25 cellular contexts compared by ENCODE assay signal in the genomic region with DNA sequence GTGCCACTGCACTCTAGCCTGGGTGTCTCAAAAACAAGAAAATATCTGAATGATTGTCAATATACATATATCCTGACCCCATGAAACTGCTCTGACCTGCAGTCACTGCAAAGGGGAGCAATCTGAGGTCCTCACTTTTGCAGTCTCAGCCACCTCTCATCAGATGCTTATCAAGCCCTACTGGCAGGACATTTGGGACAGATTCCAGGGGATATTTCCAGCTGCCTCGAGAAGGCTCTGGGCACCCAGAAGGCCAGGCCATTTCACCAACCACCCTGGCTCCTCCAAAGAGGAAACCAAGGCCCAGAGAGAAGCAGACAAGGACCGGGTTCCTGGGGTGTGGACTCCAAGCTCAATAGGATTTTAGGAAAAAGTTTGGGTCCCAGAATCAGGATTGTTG. TPM values are rescaled to one million over a fixed set of nuclear protein-coding genes. Genes with fewer than 3 reads are reported as not detected.
"Had no signal": no experiment of that assay in that cellular context is flagged by ENCODE, and none has a peak within 500 bp of the region (broad histone marks: within the 10 kb centered on the region; RNA-seq: fewer than 3 reads in every experiment).

No MANE protein-coding gene starts in this region.

- DNase-seq: activated CD4-positive, alpha-beta T cell treated with anti-CD3 and anti-CD28 coated beads for 1 hour; activated CD8-positive, alpha-beta memory T cell treated with anti-CD3 and anti-CD28 coated beads, Interleukin-2, amount 10 ng/mL, durations not matched to agents 7 days and 5 days; activated effector memory CD4-positive, alpha-beta T cell treated with anti-CD3 and anti-CD28 coated beads, Interleukin-2, amount 50 U/mL, for 16 hours; activated T-cell treated with anti-CD3 and anti-CD28 coated beads for 4 hours; aorta; caudate nucleus; effector CD4-positive, alpha-beta T cell; foreskin melanocyte; left lung; naive thymus-derived CD8-positive, alpha-beta T cell; ovary; stimulated activated CD4-positive, alpha-beta T cell treated with anti-CD3 and anti-CD28 coated beads, Interleukin-12 subunit alpha, Interleukin-12 subunit beta, amount 100 ng/mL, for 4 hours; stimulated activated CD4-positive, alpha-beta T cell treated with anti-CD3 and anti-CD28 coated beads, Interleukin-4, amount 100 ng/mL, for 4 hours; stimulated activated naive CD8-positive, alpha-beta T cell treated with anti-CD3 and anti-CD28 coated beads, Interleukin-15, amount 100 ng/mL, for 72 hours; T-helper 9 cell; tibial artery had no signal

- H3K9me3 Mint-ChIP-seq: dendritic cell treated with granulocyte-macrophage colony-stimulating factor and Interleukin-4, amounts not matched to agents 40 ng/mL and 50 ng/mL, for 4 days; naive thymus-derived CD8-positive, alpha-beta T cell; stimulated activated naive CD8-positive, alpha-beta T cell treated with anti-CD3 and anti-CD28 coated beads, Interleukin-15, amount 100 ng/mL, for 72 hours had no signal

- H3K27me3 Mint-ChIP-seq: activated CD8-positive, alpha-beta memory T cell treated with anti-CD3 and anti-CD28 coated beads, Interleukin-2, amount 10 ng/mL, durations not matched to agents 7 days and 5 days; activated naive CD4-positive, alpha-beta T cell treated with anti-CD3 and anti-CD28 coated beads, Interleukin-2, amount 50 U/mL, for 24 hours; brain; dendritic cell treated with granulocyte-macrophage colony-stimulating factor and Interleukin-4, amounts not matched to agents 40 ng/mL and 50 ng/mL, for 4 days; naive thymus-derived CD8-positive, alpha-beta T cell; stimulated activated naive CD8-positive, alpha-beta T cell treated with anti-CD3 and anti-CD28 coated beads, Interleukin-15, amount 100 ng/mL, for 72 hours had no signal

- H3K4me3 ChIP-seq: left lung, lung, ovary, tibial artery had no signal

- H3K36me3 ChIP-seq: left lung, ovary had no signal

- FAIRE-seq: endometrium had no signal

- H3K4me3 Mint-ChIP-seq: activated CD8-positive, alpha-beta memory T cell treated with anti-CD3 and anti-CD28 coated beads, Interleukin-2, amount 10 ng/mL, durations not matched to agents 7 days and 5 days; activated naive CD4-positive, alpha-beta T cell treated with anti-CD3 and anti-CD28 coated beads, Interleukin-2, amount 50 U/mL, for 24 hours; dendritic cell treated with granulocyte-macrophage colony-stimulating factor and Interleukin-4, amounts not matched to agents 40 ng/mL and 50 ng/mL, for 4 days; stimulated activated naive CD8-positive, alpha-beta T cell treated with anti-CD3 and anti-CD28 coated beads, Interleukin-15, amount 100 ng/mL, for 72 hours had no signal

- H3K27ac Mint-ChIP-seq: activated CD8-positive, alpha-beta memory T cell treated with anti-CD3 and anti-CD28 coated beads, Interleukin-2, amount 10 ng/mL, durations not matched to agents 7 days and 5 days; activated naive CD4-positive, alpha-beta T cell treated with anti-CD3 and anti-CD28 coated beads, Interleukin-2, amount 50 U/mL, for 24 hours; brain; dendritic cell treated with granulocyte-macrophage colony-stimulating factor and Interleukin-4, amounts not matched to agents 40 ng/mL and 50 ng/mL, for 4 days; naive thymus-derived CD8-positive, alpha-beta T cell; stimulated activated naive CD8-positive, alpha-beta T cell treated with anti-CD3 and anti-CD28 coated beads, Interleukin-15, amount 100 ng/mL, for 72 hours had no signal

- H3K27me3 ChIP-seq: left lung, neutrophil, ovary, tibial artery had no signal

- H3K9me3 ChIP-seq: left lung, neutrophil, ovary, tibial artery had no signal

- H3K27ac ChIP-seq: left lung, neutrophil, ovary had no signal

- ATAC-seq: activated CD8-positive, alpha-beta memory T cell treated with anti-CD3 and anti-CD28 coated beads, Interleukin-2, amount 10 ng/mL, durations not matched to agents 7 days and 5 days; left lung; naive thymus-derived CD8-positive, alpha-beta T cell; right cardiac atrium; stimulated activated naive CD8-positive, alpha-beta T cell treated with anti-CD3 and anti-CD28 coated beads, Interleukin-15, amount 100 ng/mL, for 72 hours had no signal

RNA-seq across cellular contexts. Expression of gene GIPR, which starts 31.1 kb away (rescaled TPM):
- polyA plus RNA-seq: aorta had no signal

RNA-seq across cellular contexts. Expression of gene GPR4, which starts 34.9 kb away (rescaled TPM):
- total RNA-seq: activated CD8-positive, alpha-beta memory T cell treated with anti-CD3 and anti-CD28 coated beads, Interleukin-2, amount 10 ng/mL, durations not matched to agents 7 days and 5 days; kidney epithelial cell; naive thymus-derived CD8-positive, alpha-beta T cell; T-helper 1 cell treated with Interleukin-12 subunit alpha and Interleukin-12 subunit beta and Interleukin-4 antibody, amounts not matched to agents 30 ng/mL and 1 ng/mL, for 36 hours had no signal
- polyA plus RNA-seq: naive thymus-derived CD8-positive, alpha-beta T cell had no signal
